Comparison of ENCODE assay signal across 8 cellular contexts in the genomic region with DNA sequence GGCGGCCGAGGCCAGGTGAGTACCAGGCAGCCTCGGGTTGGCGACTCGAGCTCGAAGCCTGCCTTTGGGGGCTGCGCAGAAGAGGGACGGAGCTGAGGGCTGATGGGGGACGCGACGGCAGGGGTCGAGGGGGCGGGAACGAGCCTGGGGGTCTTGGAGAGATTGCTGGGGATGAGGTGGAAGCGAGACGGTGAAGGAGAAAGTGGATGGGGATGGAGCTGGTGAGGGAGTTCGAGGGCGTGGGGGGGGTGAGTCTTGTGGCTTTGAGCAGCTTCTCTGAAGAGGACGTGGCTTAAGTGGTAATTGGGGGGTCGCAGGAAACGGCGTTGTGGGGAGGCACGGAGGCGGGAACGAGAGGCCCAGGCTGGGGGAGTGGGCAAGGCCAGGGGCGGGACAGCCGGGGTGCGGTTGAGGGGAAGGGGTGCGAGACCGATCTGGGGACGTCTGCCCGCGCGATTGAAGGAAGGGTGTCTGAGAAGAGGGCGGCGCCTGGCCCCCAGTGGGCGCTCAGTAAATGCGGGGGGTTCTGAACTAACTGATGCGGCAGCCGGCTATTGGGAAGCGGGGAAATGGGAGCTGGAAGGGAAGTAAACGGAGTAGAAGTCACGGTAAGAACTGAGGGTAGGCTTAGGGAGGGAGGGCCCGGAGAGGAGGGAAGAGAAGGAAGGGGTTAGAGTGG. TPM values are rescaled to one million over a fixed set of nuclear protein-coding genes. Genes with fewer than 3 reads are reported as not detected.
DNase-seq lines count a peak whose midpoint lies in the region; ATAC-seq and TF ChIP-seq lines count a peak whose summit lies in the region.

No MANE protein-coding gene starts in this region.

- H3K4me1 Mint-ChIP-seq in CD8-positive, alpha-beta memory T cell, result peaks cover 55 to 72% (median 62%) of the 10 kb centered on the region in 3 donors
- H3K4me1 Mint-ChIP-seq in stimulated activated memory B cell treated with anti-CD40 and anti-IgM and Interleukin-4, amounts not matched to agents 10 μg/mL and 1 μg/mL and 100 μg/mL, for 72 hours, result peaks cover 70% of the 10 kb centered on the region

- H2AFZ ChIP-seq in KMS-11 (ENCODE audit: low read depth), result peak overlapping the region; percentile 59; the same call in 1 of the 2 replicates

- POLR2A ChIA-PET in CD8-positive, alpha-beta memory T cell (lab: Charles Lee), result interaction anchor here (0.6 to 2.8 kb wide), 9 partner anchors 10 to 191 kb away, joined by 3 to 19 read pairs (median 5); partner anchors contain the start of genes OCEL1 and USE1

- H3K9me3 ChIP-seq in CD8-positive, alpha-beta memory T cell (ENCODE audit: low read length), result no peaks in the 10 kb centered on the region
- H3K9me3 ChIP-seq in duodenal mucosa (ENCODE audit: control insufficient read depth in 1 of 2, low read length in 2 of 2) (no peaks in the 10 kb centered on the region), mononuclear cell (ENCODE audit: low read depth, low read length) (no peaks in the 10 kb centered on the region)

- peaks cover 47% of the 10 kb centered on the region for H3K4me1 ChIP-seq in CD8-positive, alpha-beta memory T cell (ENCODE audit: insufficient read depth, low read length)
- H3K4me1 ChIP-seq in KMS-11 (ENCODE audit: low read depth, poor library complexity, severe bottlenecking) (peaks cover 39% of the 10 kb centered on the region), duodenal mucosa (ENCODE audit: control insufficient read depth in 1 of 2, insufficient read depth in 2 of 2, low read length in 2 of 2) (peaks cover 35 to 52% of the 10 kb centered on the region in 2 donors), mononuclear cell (ENCODE audit: insufficient read depth, low read length) (peaks cover 64% of the 10 kb centered on the region)

- H3K27me3 Mint-ChIP-seq in CD8-positive, alpha-beta memory T cell, result no peaks in the 10 kb centered on the region
- H3K27me3 Mint-ChIP-seq in stimulated activated memory B cell treated with anti-CD40 and anti-IgM and Interleukin-4, amounts not matched to agents 10 μg/mL and 1 μg/mL and 100 μg/mL, for 72 hours, result no peaks in the 10 kb centered on the region

- peak overlapping the region; percentile 91 to 100 (median 99) for H3K4me3 Mint-ChIP-seq in CD8-positive, alpha-beta memory T cell
- peak overlapping the region; percentile 98 for H3K4me3 Mint-ChIP-seq in stimulated activated memory B cell treated with anti-CD40 and anti-IgM and Interleukin-4, amounts not matched to agents 10 μg/mL and 1 μg/mL and 100 μg/mL, for 72 hours

- H3K36me3 ChIP-seq in CD8-positive, alpha-beta memory T cell (ENCODE audit: insufficient read depth, low read length), result no peaks in the 10 kb centered on the region
- H3K36me3 ChIP-seq in KMS-11 (ENCODE audit: insufficient read depth) (no peaks in the 10 kb centered on the region), duodenal mucosa (ENCODE audit: control insufficient read depth in 1 of 2, insufficient read depth in 2 of 2, low read length in 2 of 2) (peaks cover 0 to 5% of the 10 kb centered on the region in 2 donors)

- peak; percentile 1 for ATAC-seq in stimulated activated memory B cell treated with anti-CD40 and anti-IgM and Interleukin-4, amounts not matched to agents 10 μg/mL and 1 μg/mL and 100 μg/mL, for 72 hours
- ATAC-seq in GM21737 (IDR thresholded peaks at IDR 0.05; ENCODE audit: unreplicated experiment) (no peak), GM18520 (IDR thresholded peaks at IDR 0.05; ENCODE audit: unreplicated experiment) (no peak)

- H3K9ac ChIP-seq in KMS-11 (peak overlapping the region; percentile 59; the same call in 1 of the 2 replicates), duodenal mucosa (ENCODE audit: low read depth in 1 of 2, low read length in 2 of 2) (peak overlapping the region; percentile 77 to 91)

- no peak for TF ChIP-seq CTCF in KMS-11 (conservative IDR thresholded peaks at IDR 0.05; ENCODE audit: low read depth, low read length)

- CTCF ChIA-PET in CD8-positive, alpha-beta memory T cell (lab: Charles Lee), result interaction anchor here (0.6 to 2.7 kb wide), 7 partner anchors 10 to 257 kb away, joined by 3 to 7 read pairs (median 3); no protein-coding TSS in a partner anchor

- peaks cover 0 to 2% (median 0%) of the 10 kb centered on the region in 5 donors for H3K9me3 Mint-ChIP-seq in CD8-positive, alpha-beta memory T cell
- no peaks in the 10 kb centered on the region for H3K9me3 Mint-ChIP-seq in stimulated activated memory B cell treated with anti-CD40 and anti-IgM and Interleukin-4, amounts not matched to agents 10 μg/mL and 1 μg/mL and 100 μg/mL, for 72 hours

- peak overlapping the region; percentile 73 for H3K27ac ChIP-seq in CD8-positive, alpha-beta memory T cell (ENCODE audit: low read depth, low read length)
- no peak overlapping the region for H3K27ac ChIP-seq in KMS-11
- peak overlapping the region; percentile 72 for H3K27ac ChIP-seq in duodenal mucosa (ENCODE audit: low read depth, low read length)

- H3K27ac Mint-ChIP-seq in CD8-positive, alpha-beta memory T cell, result peak overlapping the region; percentile 83 to 99 (median 98)
- H3K27ac Mint-ChIP-seq in stimulated activated memory B cell treated with anti-CD40 and anti-IgM and Interleukin-4, amounts not matched to agents 10 μg/mL and 1 μg/mL and 100 μg/mL, for 72 hours, result peak overlapping the region; percentile 88

- no peaks in the 10 kb centered on the region for H3K27me3 ChIP-seq in CD8-positive, alpha-beta memory T cell (ENCODE audit: insufficient read depth, low read length, poor library complexity, severe bottlenecking)
- H3K27me3 ChIP-seq in KMS-11 (ENCODE audit: insufficient read depth, low read depth) (no peaks in the 10 kb centered on the region), duodenal mucosa (ENCODE audit: control insufficient read depth in 1 of 2, insufficient read depth in 2 of 2, low read length in 2 of 2) (no peaks in the 10 kb centered on the region), mononuclear cell (ENCODE audit: insufficient read depth, low read length) (no peaks in the 10 kb centered on the region)

- H4K20me1 ChIP-seq in KMS-11 (ENCODE audit: insufficient read depth), result no peaks in the 10 kb centered on the region

- peak overlapping the region; percentile 72 for H3K4me3 ChIP-seq in CD8-positive, alpha-beta memory T cell (ENCODE audit: low read length)
- H3K4me3 ChIP-seq in KMS-11 (IDR thresholded peaks at IDR 0.05; ENCODE audit: insufficient read depth, low read depth, low read length), result no peak overlapping the region
- H3K4me3 ChIP-seq in duodenal mucosa (ENCODE audit: low read depth in 1 of 2, low read length in 2 of 2), result peak overlapping the region; percentile 92 to 93
- H3K4me3 ChIP-seq in mononuclear cell (ENCODE audit: low read length), result peak overlapping the region; percentile 77

- peak; percentile 50 to 82 (median 59) for DNase-seq in CD8-positive, alpha-beta memory T cell
- peak; percentile 58 for DNase-seq in activated CD4-positive, CD25-positive, alpha-beta regulatory T cell treated with anti-CD3 and anti-CD28 coated beads, Interleukin-2, amount 50 U/mL, for 72 hours

- peaks cover 33% of the 10 kb centered on the region for H3K79me2 ChIP-seq in KMS-11 (ENCODE audit: insufficient read depth, low read depth)

- H3K36me3 Mint-ChIP-seq in CD8-positive, alpha-beta memory T cell, result peaks cover 0 to 45% (median 0%) of the 10 kb centered on the region in 3 donors
- H3K36me3 Mint-ChIP-seq in stimulated activated memory B cell treated with anti-CD40 and anti-IgM and Interleukin-4, amounts not matched to agents 10 μg/mL and 1 μg/mL and 100 μg/mL, for 72 hours, result peaks cover 20% of the 10 kb centered on the region

- peak overlapping the region; percentile 76 for H3K4me2 ChIP-seq in KMS-11

RNA-seq across cellular contexts. Expression of gene MYO9B, which starts 0.4 kb away (rescaled TPM):
- total RNA-seq in CD8-positive, alpha-beta memory T cell, result 100 to 1,000 TPM; 104 to 108 TPM
- polyA plus RNA-seq in CD8-positive, alpha-beta memory T cell, result 24.9 TPM
- total RNA-seq in mononuclear cell, result 197 TPM

RNA-seq across cellular contexts. Expression of gene HAUS8, which starts 0.7 kb away (rescaled TPM):
- total RNA-seq in CD8-positive, alpha-beta memory T cell, result 10 to 100 TPM; 33.4 to 36.4 TPM
- 9.7 TPM for polyA plus RNA-seq in CD8-positive, alpha-beta memory T cell
- 9.3 TPM for total RNA-seq in mononuclear cell

RNA-seq across cellular contexts. Expression of gene CPAMD8, which starts 49.4 kb away (rescaled TPM):
- total RNA-seq in CD8-positive, alpha-beta memory T cell, result under 1 TPM; 0.07 to 0.18 TPM
- polyA plus RNA-seq in CD8-positive, alpha-beta memory T cell, result 0.74 TPM
- total RNA-seq in mononuclear cell, result 4.0 TPM
